In the genomic region with DNA sequence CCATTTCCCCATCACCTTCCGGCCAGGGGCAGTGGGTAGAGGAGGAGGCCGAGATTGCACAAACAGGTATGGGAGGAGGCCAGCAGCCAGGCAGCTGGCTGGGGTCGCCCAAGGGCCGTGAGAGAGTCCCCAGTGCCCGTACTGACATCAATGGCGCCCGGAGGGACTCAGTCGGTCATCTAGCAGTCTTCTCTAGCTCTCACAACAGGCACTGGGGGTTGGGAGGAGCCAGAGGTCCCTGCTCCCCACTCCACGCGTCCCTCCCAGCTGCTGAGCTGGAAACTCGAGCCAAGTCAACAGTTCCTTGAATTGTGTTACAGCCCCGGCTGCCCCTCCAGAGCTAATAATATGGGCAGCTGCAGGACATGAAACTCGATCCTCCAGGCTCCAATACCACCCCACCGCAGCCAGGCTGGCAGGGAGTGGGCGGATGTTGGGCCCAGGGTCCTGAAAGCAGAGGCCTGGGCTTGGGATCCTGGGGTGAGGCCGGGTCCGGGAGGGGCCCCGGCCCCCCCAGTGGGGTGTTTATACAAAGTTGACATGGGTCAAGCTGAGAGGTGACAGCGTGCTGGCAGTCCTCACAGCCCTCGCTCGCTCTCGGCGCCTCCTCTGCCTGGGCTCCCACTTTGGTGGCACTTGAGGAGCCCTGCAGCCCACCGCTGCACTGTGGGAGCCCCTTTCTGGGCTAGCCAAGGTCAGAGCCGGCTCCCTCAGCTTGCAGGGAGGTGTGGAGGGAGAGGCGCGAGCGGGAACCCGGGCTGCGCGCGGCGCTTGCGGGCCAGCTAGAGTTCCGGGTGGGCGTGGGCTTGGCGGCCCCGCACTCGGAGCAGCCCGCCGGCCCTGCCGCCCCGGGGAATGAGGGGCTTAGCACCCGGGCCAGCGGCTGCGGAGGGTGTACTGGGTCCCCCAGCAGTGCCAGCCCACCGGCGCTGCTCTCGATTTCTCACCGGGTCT, we compare ENCODE assay signal across 8 cellular contexts. TPM values are rescaled to one million over a fixed set of nuclear protein-coding genes. Genes with fewer than 3 reads are reported as not detected.
DNase-seq lines count a peak whose midpoint lies in the region; ATAC-seq and TF ChIP-seq lines count a peak whose summit lies in the region.
"Not testable (repeated sequence)": the region's sequence is repeated elsewhere in the genome, so short reads cannot be mapped to it uniquely, and the experiment has no call there.

No MANE protein-coding gene starts in this region.

- peak overlapping the region; percentile 32 for H3K4me2 ChIP-seq in mesenchymal stem cell (ENCODE audit: low read length, poor library complexity, severe bottlenecking)

- not testable (repeated sequence) for TF ChIP-seq POLR2A in vagina (IDR thresholded peaks at IDR 0.05)

- H3K4me1 Mint-ChIP-seq in activated B cell treated with CpG ODN at 0.5 μM for 24 hours: peaks cover 83% of the 10 kb centered on the region
- peaks cover 79% of the 10 kb centered on the region for H3K4me1 Mint-ChIP-seq in chondrocyte (ENCODE audit: low read depth)

- 90% methylated on average over 48 of the region's 50 CpGs for WGBS in mesenchymal stem cell

- CTCF ChIA-PET in HEK293 (lab: Yijun Ruan, JAX): interaction anchor here (1.1 to 7.9 kb wide), 2 partner anchors 51 to 198 kb away, joined by 4 to 52 read pairs; a partner anchor contains a TSS
- CTCF ChIA-PET in activated B cell treated with CpG ODN at 0.5 μM for 24 hours (lab: Charles Lee): interaction anchor here (1.8 to 3.3 kb wide), 2 partner anchors 102 to 106 kb away, joined by 4 to 11 read pairs; no protein-coding TSS in a partner anchor

- peak; percentile 71 for DNase-seq in NCI-H345 (lab: John Stamatoyannopoulos, UW)
- DNase-seq in activated B cell treated with CpG ODN at 0.5 μM for 24 hours; chondrocyte (ENCODE audit: low spot score); vagina (ENCODE audit: extremely low spot score in 2 of 2): not testable (repeated sequence)
- peak; percentile 56 to 91 (median 82) for DNase-seq in head of caudate nucleus
- DNase-seq in mesenchymal stem cell: peak; percentile 48
- DNase-seq in renal cortical epithelial cell (ENCODE audit: low read depth): peak; percentile 33

- H3K4me3 ChIP-seq in HEK293 (ENCODE audit: low read depth, low read length); mesenchymal stem cell (ENCODE audit: insufficient read depth in 1 of 2, low read depth in 1 of 2, low read length in 2 of 2); vagina: not testable (repeated sequence)

- not testable (repeated sequence) for H3K36me3 Mint-ChIP-seq in activated B cell treated with CpG ODN at 0.5 μM for 24 hours (ENCODE audit: low read depth); chondrocyte (ENCODE audit: low read depth)

- H4K8ac ChIP-seq in mesenchymal stem cell (ENCODE audit: low read length): peak overlapping the region; percentile 66

- H3K14ac ChIP-seq in mesenchymal stem cell (ENCODE audit: low read length in 2 of 2): peak overlapping the region in 1 of 2 experiments; percentile 44

- H3K27ac ChIP-seq in HEK293 (ENCODE audit: extremely low read depth, low read depth, low read length): peak overlapping the region; percentile 2; the same call in 1 of the 2 replicates
- peak overlapping the region; percentile 3 for H3K27ac ChIP-seq in mesenchymal stem cell (ENCODE audit: low read length, poor library complexity, severe bottlenecking)
- H3K27ac ChIP-seq in vagina: peak overlapping the region; percentile 51

- peak overlapping the region; percentile 59 to 96 for H2BK12ac ChIP-seq in mesenchymal stem cell (ENCODE audit: low read length in 2 of 2)

- POLR2A ChIA-PET in HEK293 (lab: Yijun Ruan, JAX): interaction anchor here (1.2 to 9.0 kb wide), 2 partner anchors 35 to 51 kb away, joined by 3 to 107 read pairs; a partner anchor contains a TSS
- POLR2A ChIA-PET in activated B cell treated with CpG ODN at 0.5 μM for 24 hours (lab: Charles Lee): interaction anchor here (0.6 to 35.9 kb wide), 9 partner anchors 6 to 158 kb away, joined by 4 to 1996 read pairs (median 11); a partner anchor contains a TSS

- H4K91ac ChIP-seq in mesenchymal stem cell (ENCODE audit: low read length): peak overlapping the region; percentile 80

- H2BK15ac ChIP-seq in mesenchymal stem cell (ENCODE audit: low read depth, poor library complexity, severe bottlenecking): peak overlapping the region; percentile 95

- H3K4ac ChIP-seq in mesenchymal stem cell (ENCODE audit: low read depth in 1 of 2, low read length in 2 of 2): peak overlapping the region; percentile 45 to 73

- H3K27ac Mint-ChIP-seq in activated B cell treated with CpG ODN at 0.5 μM for 24 hours: peak overlapping the region; percentile 46
- H3K27ac Mint-ChIP-seq in chondrocyte (ENCODE audit: unreplicated experiment): peak overlapping the region; percentile 90

- not testable (repeated sequence) for H3K36me3 ChIP-seq in HEK293 (ENCODE audit: control insufficient read depth in 2 of 2, insufficient read depth in 1 of 2, low read length in 2 of 2); mesenchymal stem cell (ENCODE audit: control insufficient read depth in 1 of 2, insufficient read depth in 2 of 2, low read depth in 1 of 2, low read length in 2 of 2); vagina

- not testable (repeated sequence) for H2AFZ ChIP-seq in mesenchymal stem cell (ENCODE audit: low read depth, low read length)

- intact Hi-C loops in activated B cell treated with CpG ODN at 0.5 μM for 24 hours (cut with micrococcal nuclease); vagina (cut with DNase I): not testable (repeated sequence)
- intact Hi-C loops in head of caudate nucleus (cut with DNase I): loop anchor here (5.0 kb wide), 1 partner anchor 48 kb away; no protein-coding TSS in a partner anchor

- not testable (repeated sequence) for H3K79me1 ChIP-seq in mesenchymal stem cell (replicated peaks; ENCODE audit: low read length, poor library complexity, severe bottlenecking)

- peaks cover 16% of the 10 kb centered on the region for H3K4me1 ChIP-seq in HEK293 (ENCODE audit: control insufficient read depth, insufficient read depth, low read length)
- H3K4me1 ChIP-seq in mesenchymal stem cell (ENCODE audit: control insufficient read depth, insufficient read depth, low read depth, low read length): peaks cover 58% of the 10 kb centered on the region
- peaks cover 83% of the 10 kb centered on the region for H3K4me1 ChIP-seq in vagina

- peak overlapping the region; percentile 35 for H2BK5ac ChIP-seq in mesenchymal stem cell (ENCODE audit: low read depth, low read length, poor library complexity, severe bottlenecking)

- ATAC-seq in activated B cell treated with CpG ODN at 0.5 μM for 24 hours (ENCODE audit: low read depth): not testable (repeated sequence)

- H3K9me3 Mint-ChIP-seq in activated B cell treated with CpG ODN at 0.5 μM for 24 hours; chondrocyte (ENCODE audit: low read depth): not testable (repeated sequence)

- not testable (repeated sequence) for TF ChIP-seq CTCF in HEK293 (tag by site-specific recombination; IDR thresholded peaks at IDR 0.05); activated B cell treated with CpG ODN at 0.5 μM for 24 hours (IDR thresholded peaks at IDR 0.05); chondrocyte (IDR thresholded peaks at IDR 0.05); vagina (IDR thresholded peaks at IDR 0.05)

- not testable (repeated sequence) for H3K27me3 Mint-ChIP-seq in activated B cell treated with CpG ODN at 0.5 μM for 24 hours; chondrocyte (ENCODE audit: low read depth)

- peak overlapping the region; percentile 87 for H2AK5ac ChIP-seq in mesenchymal stem cell (ENCODE audit: low read length, severe bottlenecking)

- H3K23ac ChIP-seq in mesenchymal stem cell (ENCODE audit: low read length in 2 of 2): not testable (repeated sequence)

- H3K9ac ChIP-seq in mesenchymal stem cell (ENCODE audit: low read length): not testable (repeated sequence)

- H3K9me3 ChIP-seq in HEK293 (ENCODE audit: control insufficient read depth, insufficient read depth, low read depth, low read length); mesenchymal stem cell (ENCODE audit: control insufficient read depth, low read length); vagina: not testable (repeated sequence)

- H3K4me3 Mint-ChIP-seq in activated B cell treated with CpG ODN at 0.5 μM for 24 hours; chondrocyte (ENCODE audit: unreplicated experiment): not testable (repeated sequence)

- H3K27me3 ChIP-seq in mesenchymal stem cell (ENCODE audit: control insufficient read depth in 1 of 2, insufficient read depth in 1 of 2, low read length in 2 of 2); vagina: not testable (repeated sequence)

- H2BK120ac ChIP-seq in mesenchymal stem cell (ENCODE audit: low read depth, low read length): peak overlapping the region; percentile 85

- peak overlapping the region; percentile 71 to 86 for H3K18ac ChIP-seq in mesenchymal stem cell (ENCODE audit: low read depth in 1 of 2, low read length in 2 of 2)

TF ChIP-seq in HEK293, 187 proteins besides CTCF, POLR2A, EP300 and RAD21 (continues in another document):
- TF ChIP-seq SP7 (tag by site-specific recombination; IDR thresholded peaks at IDR 0.05) (peak; percentile 90), ZBTB8A (tag by site-specific recombination; IDR thresholded peaks at IDR 0.05) (peak; percentile 56), ZFHX2 (tag by site-specific recombination; conservative IDR thresholded peaks at IDR 0.05) (peak; percentile 68), ZNF600 (tag by site-specific recombination; IDR thresholded peaks at IDR 0.05) (peak; percentile 77)

RNA-seq across cellular contexts. Expression of a gene that starts 29.2 kb away (rescaled TPM):
- total RNA-seq in activated B cell treated with CpG ODN at 0.5 μM for 24 hours (39.0 and 39.9 TPM in 2 replicates), chondrocyte (27.3 to 29.8 TPM (median 28.7 TPM) in 3 replicates), renal cortical epithelial cell (24.8 and 33.8 TPM in 2 replicates), vagina (29.7 TPM)
- polyA plus RNA-seq in mesenchymal stem cell (2013, experiment 1 of 2): 28.6 TPM
- 27.7 TPM for polyA plus RNA-seq in mesenchymal stem cell (2013, experiment 2 of 2)

RNA-seq across cellular contexts. Expression of a gene that starts 51.8 kb away (rescaled TPM):
- total RNA-seq in activated B cell treated with CpG ODN at 0.5 μM for 24 hours (175 and 180 TPM in 2 replicates), chondrocyte (68.5 to 241 TPM (median 227 TPM) in 3 replicates), renal cortical epithelial cell (246 and 704 TPM in 2 replicates), vagina (1,063 TPM)
- polyA plus RNA-seq in mesenchymal stem cell (2013, experiment 1 of 2): 109 TPM
- 107 TPM for polyA plus RNA-seq in mesenchymal stem cell (2013, experiment 2 of 2)
